ENCODE assay signal across 8 cellular contexts in genomic region chr7:108497082-108497725, GRCh38. TPM values are rescaled to one million over a fixed set of nuclear protein-coding genes. Genes with fewer than 3 reads are reported as not detected.
DNase-seq lines count a peak whose midpoint lies in the region; ATAC-seq and TF ChIP-seq lines count a peak whose summit lies in the region.

No MANE protein-coding gene starts in this region.

- in situ Hi-C loops in GM13977 (cut with MboI; ENCODE audit: low pct_unique_long_range_greater_than_20kb, low sequenced_read_pairs, unreplicated experiment), result no loop called here

- no peak overlapping the region for H3K4me3 ChIP-seq in epithelial cell of esophagus (ENCODE audit: low read length)

- TF ChIP-seq CTCF in GM13977 (IDR thresholded peaks at IDR 0.05; ENCODE audit: extremely low read depth, insufficient read depth, missing control alignments) (peak; percentile 81), activated B cell treated with CpG ODN at 0.5 μM for 24 hours (IDR thresholded peaks at IDR 0.05) (peak; percentile 43), epithelial cell of esophagus (IDR thresholded peaks at IDR 0.05; ENCODE audit: insufficient read depth, low read depth, low read length, missing control alignments) (peak; percentile 88), nephron (IDR thresholded peaks at IDR 0.05; ENCODE audit: unreplicated experiment in 3 of 3) (peak; percentile 82 to 86 (median 85))

- POLR2A ChIA-PET in activated B cell treated with CpG ODN at 0.5 μM for 24 hours (lab: Charles Lee), result interaction anchor here (0.6 to 3.3 kb wide), 4 partner anchors 28 to 72 kb away, joined by 3 to 21 read pairs (median 7); partner anchors contain the start of genes DNAJB9, NRCAM, PNPLA8 and THAP5

- peaks cover 24% of the 10 kb centered on the region for H3K4me1 Mint-ChIP-seq in activated B cell treated with CpG ODN at 0.5 μM for 24 hours
- H3K4me1 Mint-ChIP-seq in nephron, result peaks cover 11% of the 10 kb centered on the region

- no peaks in the 10 kb centered on the region for H3K27me3 Mint-ChIP-seq in activated B cell treated with CpG ODN at 0.5 μM for 24 hours
- no peaks in the 10 kb centered on the region for H3K27me3 Mint-ChIP-seq in nephron (ENCODE audit: low read depth)

- peak; percentile 81 for ATAC-seq in HG03159 (IDR thresholded peaks at IDR 0.05; ENCODE audit: unreplicated experiment)
- peak; percentile 95 for ATAC-seq in activated B cell treated with CpG ODN at 0.5 μM for 24 hours (ENCODE audit: low read depth)

- H3K4me3 Mint-ChIP-seq in activated B cell treated with CpG ODN at 0.5 μM for 24 hours (no peak overlapping the region), nephron (no peak overlapping the region)

- no peak overlapping the region for H3K27ac Mint-ChIP-seq in activated B cell treated with CpG ODN at 0.5 μM for 24 hours
- no peak overlapping the region for H3K27ac Mint-ChIP-seq in nephron

- CTCF ChIA-PET in activated B cell treated with CpG ODN at 0.5 μM for 24 hours (lab: Charles Lee), result interaction anchor here (0.8 to 5.2 kb wide), 22 partner anchors 15 to 390 kb away, joined by 3 to 64 read pairs (median 4); partner anchors contain the start of genes DNAJB9, NRCAM, PNPLA8 and THAP5

- intact Hi-C loops in activated B cell treated with CpG ODN at 0.5 μM for 24 hours (cut with micrococcal nuclease), result loop anchor here (1.0 to 10.0 kb wide), 6 partner anchors 28 to 383 kb away; no protein-coding TSS in a partner anchor

- DNase-seq in AG08396 (ENCODE audit: low spot score) (peak; percentile 27), GM13977 (ENCODE audit: low spot score) (peak; percentile 56), NCI-H2196 treated with DMSO at 0.1 percent for 48 hours (lab: John Stamatoyannopoulos, UW; ENCODE audit: unreplicated experiment) (peak; percentile 6), activated B cell treated with CpG ODN at 0.5 μM for 24 hours (no peak), epithelial cell of esophagus (ENCODE audit: low read depth) (peak; percentile 54), NCI-H226 (no peak)

- H3K9me3 Mint-ChIP-seq in activated B cell treated with CpG ODN at 0.5 μM for 24 hours (no peaks in the 10 kb centered on the region), nephron (no peaks in the 10 kb centered on the region)

- peaks cover 59% of the 10 kb centered on the region for H3K36me3 Mint-ChIP-seq in activated B cell treated with CpG ODN at 0.5 μM for 24 hours (ENCODE audit: low read depth)
- peaks cover 42% of the 10 kb centered on the region for H3K36me3 Mint-ChIP-seq in nephron (ENCODE audit: low read depth)

RNA-seq across cellular contexts. Expression of gene PNPLA8, which starts 28.7 kb away (rescaled TPM):
- total RNA-seq in activated B cell treated with CpG ODN at 0.5 μM for 24 hours, result 20.9 and 25.5 TPM in 2 replicates

RNA-seq across cellular contexts. Expression of gene NRCAM, which starts 41.0 kb away (rescaled TPM):
- total RNA-seq in activated B cell treated with CpG ODN at 0.5 μM for 24 hours, result 1.6 and 2.2 TPM in 2 replicates

Comparison
In these comparisons a context has a peak if more than half of its experiments do, and no peak if none do; other contexts are left out.
1. DNase-seq: peak in AG08396 (single experiment), GM13977 (single experiment), NCI-H2196 treated with DMSO at 0.1 percent for 48 hours (single experiment) and epithelial cell of esophagus (single experiment); none in activated B cell treated with CpG ODN at 0.5 μM for 24 hours (single experiment) and NCI-H226 (single experiment).
2. Peak in every context shown above with its lines, with median percentiles within 50 percentile points of each other: CTCF ChIP-seq.